ENCODE assay signal across 8 cellular contexts in genomic region chr11:72080326-72081183, GRCh38. TPM values are rescaled to one million over a fixed set of nuclear protein-coding genes. Genes with fewer than 3 reads are reported as not detected.
DNase-seq lines count a peak whose midpoint lies in the region; ATAC-seq and TF ChIP-seq lines count a peak whose summit lies in the region.

A gene with protein sequence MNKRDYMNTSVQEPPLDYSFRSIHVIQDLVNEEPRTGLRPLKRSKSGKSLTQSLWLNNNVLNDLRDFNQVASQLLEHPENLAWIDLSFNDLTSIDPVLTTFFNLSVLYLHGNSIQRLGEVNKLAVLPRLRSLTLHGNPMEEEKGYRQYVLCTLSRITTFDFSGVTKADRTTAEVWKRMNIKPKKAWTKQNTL (plus strand): TSS chr11:72080850. CDS start chr11:72089084, 8,234 bp downstream.
A gene with protein sequence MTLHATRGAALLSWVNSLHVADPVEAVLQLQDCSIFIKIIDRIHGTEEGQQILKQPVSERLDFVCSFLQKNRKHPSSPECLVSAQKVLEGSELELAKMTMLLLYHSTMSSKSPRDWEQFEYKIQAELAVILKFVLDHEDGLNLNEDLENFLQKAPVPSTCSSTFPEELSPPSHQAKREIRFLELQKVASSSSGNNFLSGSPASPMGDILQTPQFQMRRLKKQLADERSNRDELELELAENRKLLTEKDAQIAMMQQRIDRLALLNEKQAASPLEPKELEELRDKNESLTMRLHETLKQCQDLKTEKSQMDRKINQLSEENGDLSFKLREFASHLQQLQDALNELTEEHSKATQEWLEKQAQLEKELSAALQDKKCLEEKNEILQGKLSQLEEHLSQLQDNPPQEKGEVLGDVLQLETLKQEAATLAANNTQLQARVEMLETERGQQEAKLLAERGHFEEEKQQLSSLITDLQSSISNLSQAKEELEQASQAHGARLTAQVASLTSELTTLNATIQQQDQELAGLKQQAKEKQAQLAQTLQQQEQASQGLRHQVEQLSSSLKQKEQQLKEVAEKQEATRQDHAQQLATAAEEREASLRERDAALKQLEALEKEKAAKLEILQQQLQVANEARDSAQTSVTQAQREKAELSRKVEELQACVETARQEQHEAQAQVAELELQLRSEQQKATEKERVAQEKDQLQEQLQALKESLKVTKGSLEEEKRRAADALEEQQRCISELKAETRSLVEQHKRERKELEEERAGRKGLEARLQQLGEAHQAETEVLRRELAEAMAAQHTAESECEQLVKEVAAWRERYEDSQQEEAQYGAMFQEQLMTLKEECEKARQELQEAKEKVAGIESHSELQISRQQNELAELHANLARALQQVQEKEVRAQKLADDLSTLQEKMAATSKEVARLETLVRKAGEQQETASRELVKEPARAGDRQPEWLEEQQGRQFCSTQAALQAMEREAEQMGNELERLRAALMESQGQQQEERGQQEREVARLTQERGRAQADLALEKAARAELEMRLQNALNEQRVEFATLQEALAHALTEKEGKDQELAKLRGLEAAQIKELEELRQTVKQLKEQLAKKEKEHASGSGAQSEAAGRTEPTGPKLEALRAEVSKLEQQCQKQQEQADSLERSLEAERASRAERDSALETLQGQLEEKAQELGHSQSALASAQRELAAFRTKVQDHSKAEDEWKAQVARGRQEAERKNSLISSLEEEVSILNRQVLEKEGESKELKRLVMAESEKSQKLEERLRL (N-terminal part only) (minus strand): TSS chr11:72080542. CDS start chr11:72035943, 44,599 bp downstream.

- peak within 1 kb of the TSS; percentile 82 for H3K27ac ChIP-seq in temporal lobe (ENCODE audit: low read depth, low read length)

- no peak for TF ChIP-seq CTCF in GM10266 (IDR thresholded peaks at IDR 0.05; ENCODE audit: control insufficient read depth, insufficient read depth, low read depth, missing control alignments)

- H3K27ac Mint-ChIP-seq in activated naive CD4-positive, alpha-beta T cell treated with anti-CD3 and anti-CD28 coated beads, Interleukin-2, amount 50 U/mL, for 72 hours = peak within 1 kb of the TSS; percentile 88 to 98

- ATAC-seq in HG02623 (IDR thresholded peaks at IDR 0.05; ENCODE audit: unreplicated experiment) (peak; percentile 95), SK-N-SH treated with all-trans-retinoic acid at 6 μM for 48 hours (peak; percentile 96)
- peak; percentile 93 to 96 for ATAC-seq in activated naive CD4-positive, alpha-beta T cell treated with anti-CD3 and anti-CD28 coated beads, Interleukin-2, amount 50 U/mL, for 72 hours

- peak; percentile 90 for DNase-seq in GM10266 (ENCODE audit: extremely low spot score)
- DNase-seq in NCI-H1092 treated with DMSO at 0.1 percent for 48 hours (lab: John Stamatoyannopoulos, UW) = peak; percentile 100
- peak; percentile 97 to 99 for DNase-seq in activated naive CD4-positive, alpha-beta T cell treated with anti-CD3 and anti-CD28 coated beads, Interleukin-2, amount 50 U/mL, for 72 hours (ENCODE audit: low spot score in 2 of 2)
- DNase-seq in glomerular visceral epithelial cell (ENCODE audit: extremely low spot score) = peak; percentile 100
- DNase-seq in occipital lobe (lab: John Stamatoyannopoulos, UW) = peak; percentile 99

- no peaks in the 10 kb centered on the region for H3K9me3 Mint-ChIP-seq in activated naive CD4-positive, alpha-beta T cell treated with anti-CD3 and anti-CD28 coated beads, Interleukin-2, amount 50 U/mL, for 72 hours

- peaks cover 14 to 19% of the 10 kb centered on the region in 2 donors for H3K36me3 Mint-ChIP-seq in activated naive CD4-positive, alpha-beta T cell treated with anti-CD3 and anti-CD28 coated beads, Interleukin-2, amount 50 U/mL, for 72 hours

TF ChIP-seq in SK-N-SH treated with all-trans-retinoic acid at 6 μM for 48 hours, 23 proteins besides CTCF, POLR2A, EP300 and RAD21:
- TF ChIP-seq, protein P1, sequence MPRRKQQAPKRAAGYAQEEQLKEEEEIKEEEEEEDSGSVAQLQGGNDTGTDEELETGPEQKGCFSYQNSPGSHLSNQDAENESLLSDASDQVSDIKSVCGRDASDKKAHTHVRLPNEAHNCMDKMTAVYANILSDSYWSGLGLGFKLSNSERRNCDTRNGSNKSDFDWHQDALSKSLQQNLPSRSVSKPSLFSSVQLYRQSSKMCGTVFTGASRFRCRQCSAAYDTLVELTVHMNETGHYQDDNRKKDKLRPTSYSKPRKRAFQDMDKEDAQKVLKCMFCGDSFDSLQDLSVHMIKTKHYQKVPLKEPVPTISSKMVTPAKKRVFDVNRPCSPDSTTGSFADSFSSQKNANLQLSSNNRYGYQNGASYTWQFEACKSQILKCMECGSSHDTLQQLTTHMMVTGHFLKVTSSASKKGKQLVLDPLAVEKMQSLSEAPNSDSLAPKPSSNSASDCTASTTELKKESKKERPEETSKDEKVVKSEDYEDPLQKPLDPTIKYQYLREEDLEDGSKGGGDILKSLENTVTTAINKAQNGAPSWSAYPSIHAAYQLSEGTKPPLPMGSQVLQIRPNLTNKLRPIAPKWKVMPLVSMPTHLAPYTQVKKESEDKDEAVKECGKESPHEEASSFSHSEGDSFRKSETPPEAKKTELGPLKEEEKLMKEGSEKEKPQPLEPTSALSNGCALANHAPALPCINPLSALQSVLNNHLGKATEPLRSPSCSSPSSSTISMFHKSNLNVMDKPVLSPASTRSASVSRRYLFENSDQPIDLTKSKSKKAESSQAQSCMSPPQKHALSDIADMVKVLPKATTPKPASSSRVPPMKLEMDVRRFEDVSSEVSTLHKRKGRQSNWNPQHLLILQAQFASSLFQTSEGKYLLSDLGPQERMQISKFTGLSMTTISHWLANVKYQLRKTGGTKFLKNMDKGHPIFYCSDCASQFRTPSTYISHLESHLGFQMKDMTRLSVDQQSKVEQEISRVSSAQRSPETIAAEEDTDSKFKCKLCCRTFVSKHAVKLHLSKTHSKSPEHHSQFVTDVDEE (CRISPR knock-in tag; IDR thresholded peaks at IDR 0.05) = peak; percentile 44; the same call in 1 of the 2 replicates
- TF ChIP-seq ZFP3 (CRISPR knock-in tag; IDR thresholded peaks at IDR 0.05) = no peak
- TF ChIP-seq CSDC2 (CRISPR knock-in tag; IDR thresholded peaks at IDR 0.05) = no peak

RNA-seq across cellular contexts. Expression of the first gene that starts in this region (rescaled TPM):
- 1 to 10 TPM; 4.1 to 8.3 TPM for total RNA-seq in activated naive CD4-positive, alpha-beta T cell treated with anti-CD3 and anti-CD28 coated beads, Interleukin-2, amount 50 U/mL, for 72 hours
- total RNA-seq in occipital lobe (11.4 TPM), temporal lobe (5.7 TPM)

RNA-seq across cellular contexts. Expression of the second gene that starts in this region (rescaled TPM):
- total RNA-seq in activated naive CD4-positive, alpha-beta T cell treated with anti-CD3 and anti-CD28 coated beads, Interleukin-2, amount 50 U/mL, for 72 hours = 100 to 1,000 TPM; 206 to 209 TPM
- total RNA-seq in occipital lobe (129 TPM), temporal lobe (110 TPM)

Comparison
In these comparisons a context has a peak if more than half of its experiments do, and no peak if none do; other contexts are left out.
1. Peak in every context shown above with its lines: DNase-seq, ATAC-seq and H3K27ac ChIP-seq.